38 cellular contexts compared by ENCODE assay signal in genomic region chr11:93067881-93068390, GRCh38.
"Had no signal": no experiment of that assay in that cellular context is flagged by ENCODE, and none has a peak within 500 bp of the region (broad histone marks: within the 10 kb centered on the region; RNA-seq: fewer than 3 reads in every experiment).

No MANE protein-coding gene starts in this region.

- H3K9me3 ChIP-seq: adrenal gland, ascending aorta, body of pancreas, breast epithelium had no signal

- DNase-seq: activated effector memory CD4-positive, alpha-beta T cell treated with anti-CD3 and anti-CD28 coated beads, Interleukin-2, amount 50 U/mL, for 16 hours; activated effector memory CD4-positive, alpha-beta T cell treated with Interleukin-2 at 50 U/mL for 16 hours; activated gamma-delta T cell; activated gamma-delta T cell treated with Interleukin-2 at 50 U/mL for 16 hours; activated naive CD4-positive, alpha-beta T cell; activated naive CD4-positive, alpha-beta T cell treated with anti-CD3 and anti-CD28 coated beads for 36 hours; activated naive CD4-positive, alpha-beta T cell treated with anti-CD3 and anti-CD28 coated beads, Interleukin-2, amount 10 ng/mL, durations not matched to agents 7 days and 5 days; activated naive CD4-positive, alpha-beta T cell treated with anti-CD3 and anti-CD28 coated beads, Interleukin-2, amount 50 U/mL, for 16 hours; activated naive CD4-positive, alpha-beta T cell treated with Interleukin-2 at 50 U/mL for 16 hours; activated naive CD8-positive, alpha-beta T cell treated with anti-CD3 and anti-CD28 coated beads for 36 hours; activated naive CD8-positive, alpha-beta T cell treated with anti-CD3 and anti-CD28 coated beads, Interleukin-2, amount 10 ng/mL, durations not matched to agents 7 days and 5 days; activated naive CD8-positive, alpha-beta T cell treated with anti-CD3 and anti-CD28 coated beads, Interleukin-2, amount 50 U/mL, for 24 hours; activated T-cell treated with anti-CD3 and anti-CD28 coated beads, Interleukin-2, amount 50 U/mL, for 24 hours; activated T-cell treated with anti-CD3 and anti-CD28 coated beads, Interleukin-2, amount 50 U/mL, for 4 hours; activated T-cell treated with anti-CD3 and anti-CD28 coated beads, Interleukin-2, amount 50 U/mL, for 48 hours; activated T-cell treated with anti-CD3 and anti-CD28 coated beads, Interleukin-2, amount 50 U/mL, for 72 hours; adrenal gland; amniotic stem cell; amygdala; anterior cingulate cortex; aorta; body of pancreas; brain microvascular endothelial cell; caudate nucleus; central memory CD4-positive, alpha-beta T cell; cerebellar nuclear complex had no signal

- FAIRE-seq: bronchial epithelial cell had no signal

- ATAC-seq: activated naive CD4-positive, alpha-beta T cell treated with anti-CD3 and anti-CD28 coated beads, Interleukin-2, amount 50 U/mL, for 72 hours; activated naive CD8-positive, alpha-beta T cell treated with anti-CD3 and anti-CD28 coated beads, Interleukin-2, amount 50 U/mL, for 24 hours; activated T-cell treated with anti-CD3 and anti-CD28 coated beads, Interleukin-2, amount 50 U/mL, for 4 hours; activated T-cell treated with anti-CD3 and anti-CD28 coated beads, Interleukin-2, amount 50 U/mL, for 72 hours; activated T-helper 17 cell treated with anti-CD3 and anti-CD28 coated beads, Interleukin-2, amount 50 U/mL, for 72 hours; body of pancreas had no signal

- H3K27ac ChIP-seq: adrenal gland, ascending aorta, body of pancreas, brain microvascular endothelial cell, breast epithelium, cardiac muscle cell had no signal

- H3K27me3 ChIP-seq: adrenal gland, ascending aorta, body of pancreas, brain microvascular endothelial cell, breast epithelium, cardiac muscle cell had no signal

- H3K4me1 Mint-ChIP-seq: activated naive CD4-positive, alpha-beta T cell treated with anti-CD3 and anti-CD28 coated beads, Interleukin-2, amount 10 ng/mL, durations not matched to agents 7 days and 5 days; activated naive CD4-positive, alpha-beta T cell treated with anti-CD3 and anti-CD28 coated beads, Interleukin-2, amount 50 U/mL, for 24 hours; activated naive CD8-positive, alpha-beta T cell treated with anti-CD3 and anti-CD28 coated beads for 36 hours; activated naive CD8-positive, alpha-beta T cell treated with anti-CD3 and anti-CD28 coated beads, Interleukin-2, amount 10 ng/mL, durations not matched to agents 7 days and 5 days; activated naive CD8-positive, alpha-beta T cell treated with anti-CD3 and anti-CD28 coated beads, Interleukin-2, amount 50 U/mL, for 24 hours; activated T-helper 17 cell treated with anti-CD3 and anti-CD28 coated beads, Interleukin-2, amount 50 U/mL, for 72 hours; central memory CD8-positive, alpha-beta T cell had no signal

- H3K27ac Mint-ChIP-seq: activated naive CD4-positive, alpha-beta T cell treated with anti-CD3 and anti-CD28 coated beads for 36 hours; activated naive CD4-positive, alpha-beta T cell treated with anti-CD3 and anti-CD28 coated beads, Interleukin-2, amount 10 ng/mL, durations not matched to agents 7 days and 5 days; activated naive CD4-positive, alpha-beta T cell treated with anti-CD3 and anti-CD28 coated beads, Interleukin-2, amount 50 U/mL, for 24 hours; activated naive CD4-positive, alpha-beta T cell treated with anti-CD3 and anti-CD28 coated beads, Interleukin-2, amount 50 U/mL, for 72 hours; activated naive CD8-positive, alpha-beta T cell; activated naive CD8-positive, alpha-beta T cell treated with anti-CD3 and anti-CD28 coated beads for 36 hours; activated naive CD8-positive, alpha-beta T cell treated with anti-CD3 and anti-CD28 coated beads, Interleukin-2, amount 10 ng/mL, durations not matched to agents 7 days and 5 days; activated naive CD8-positive, alpha-beta T cell treated with anti-CD3 and anti-CD28 coated beads, Interleukin-2, amount 50 U/mL, for 24 hours; activated T-cell treated with anti-CD3 and anti-CD28 coated beads, Interleukin-2, amount 50 U/mL, for 24 hours; activated T-cell treated with anti-CD3 and anti-CD28 coated beads, Interleukin-2, amount 50 U/mL, for 72 hours; activated T-helper 1 cell treated with anti-CD3 and anti-CD28 coated beads, Interleukin-12 subunit alpha, Interleukin-12 subunit beta, Interleukin-2, Interleukin-4 antibody, amounts not matched to agents 30 ng/mL and 10 ng/mL and 1 ng/mL, durations not matched to agents 14 hours and 24 hours and 36 hours; activated T-helper 17 cell treated with anti-CD3 and anti-CD28 coated beads, Interleukin-2, amount 50 U/mL, for 72 hours; activated T-helper 2 cell treated with anti-CD3 and anti-CD28 coated beads, Interferon-gamma antibody, Interleukin-2, Interleukin-4, amounts not matched to agents 10 μg/mL and 5 μg/mL and 100 μg/mL, durations not matched to agents 14 hours and 24 hours and 36 hours; brain had no signal

- H3K4me1 ChIP-seq: adrenal gland, ascending aorta, body of pancreas, breast epithelium had no signal

- H3K9me3 Mint-ChIP-seq: activated naive CD4-positive, alpha-beta T cell treated with anti-CD3 and anti-CD28 coated beads for 36 hours; activated naive CD4-positive, alpha-beta T cell treated with anti-CD3 and anti-CD28 coated beads, Interleukin-2, amount 10 ng/mL, durations not matched to agents 7 days and 5 days; activated naive CD4-positive, alpha-beta T cell treated with anti-CD3 and anti-CD28 coated beads, Interleukin-2, amount 50 U/mL, for 24 hours; activated naive CD4-positive, alpha-beta T cell treated with anti-CD3 and anti-CD28 coated beads, Interleukin-2, amount 50 U/mL, for 72 hours; activated naive CD8-positive, alpha-beta T cell treated with anti-CD3 and anti-CD28 coated beads for 36 hours; activated naive CD8-positive, alpha-beta T cell treated with anti-CD3 and anti-CD28 coated beads, Interleukin-2, amount 10 ng/mL, durations not matched to agents 7 days and 5 days; activated naive CD8-positive, alpha-beta T cell treated with anti-CD3 and anti-CD28 coated beads, Interleukin-2, amount 50 U/mL, for 24 hours; activated T-cell treated with anti-CD3 and anti-CD28 coated beads, Interleukin-2, amount 50 U/mL, for 24 hours; activated T-cell treated with anti-CD3 and anti-CD28 coated beads, Interleukin-2, amount 50 U/mL, for 4 hours; activated T-cell treated with anti-CD3 and anti-CD28 coated beads, Interleukin-2, amount 50 U/mL, for 72 hours; activated T-helper 1 cell treated with anti-CD3 and anti-CD28 coated beads, Interleukin-12 subunit alpha, Interleukin-12 subunit beta, Interleukin-2, Interleukin-4 antibody, amounts not matched to agents 30 ng/mL and 10 ng/mL and 1 ng/mL, durations not matched to agents 14 hours and 24 hours and 36 hours; activated T-helper 17 cell treated with anti-CD3 and anti-CD28 coated beads, Interleukin-2, amount 50 U/mL, for 72 hours; activated T-helper 2 cell treated with anti-CD3 and anti-CD28 coated beads, Interferon-gamma antibody, Interleukin-2, Interleukin-4, amounts not matched to agents 10 μg/mL and 5 μg/mL and 100 μg/mL, durations not matched to agents 14 hours and 24 hours and 36 hours; brain; central memory CD8-positive, alpha-beta T cell had no signal

- H3K36me3 ChIP-seq: adrenal gland, ascending aorta, brain microvascular endothelial cell, breast epithelium, cardiac muscle cell had no signal

- H3K36me3 Mint-ChIP-seq: activated naive CD4-positive, alpha-beta T cell treated with anti-CD3 and anti-CD28 coated beads, Interleukin-2, amount 10 ng/mL, durations not matched to agents 7 days and 5 days; activated naive CD4-positive, alpha-beta T cell treated with anti-CD3 and anti-CD28 coated beads, Interleukin-2, amount 50 U/mL, for 24 hours; activated naive CD4-positive, alpha-beta T cell treated with anti-CD3 and anti-CD28 coated beads, Interleukin-2, amount 50 U/mL, for 72 hours; activated naive CD8-positive, alpha-beta T cell; activated naive CD8-positive, alpha-beta T cell treated with anti-CD3 and anti-CD28 coated beads for 36 hours; activated naive CD8-positive, alpha-beta T cell treated with anti-CD3 and anti-CD28 coated beads, Interleukin-2, amount 10 ng/mL, durations not matched to agents 7 days and 5 days; brain had no signal

- H3K4me3 ChIP-seq: adrenal gland, ascending aorta, body of pancreas, breast epithelium, cardiac muscle cell had no signal

- H3K4me3 Mint-ChIP-seq: activated naive CD4-positive, alpha-beta T cell treated with anti-CD3 and anti-CD28 coated beads for 36 hours; activated naive CD4-positive, alpha-beta T cell treated with anti-CD3 and anti-CD28 coated beads, Interleukin-2, amount 10 ng/mL, durations not matched to agents 7 days and 5 days; activated naive CD4-positive, alpha-beta T cell treated with anti-CD3 and anti-CD28 coated beads, Interleukin-2, amount 50 U/mL, for 24 hours; activated naive CD8-positive, alpha-beta T cell; activated naive CD8-positive, alpha-beta T cell treated with anti-CD3 and anti-CD28 coated beads for 36 hours; activated naive CD8-positive, alpha-beta T cell treated with anti-CD3 and anti-CD28 coated beads, Interleukin-2, amount 10 ng/mL, durations not matched to agents 7 days and 5 days; activated naive CD8-positive, alpha-beta T cell treated with anti-CD3 and anti-CD28 coated beads, Interleukin-2, amount 50 U/mL, for 24 hours; activated T-cell treated with anti-CD3 and anti-CD28 coated beads, Interleukin-2, amount 50 U/mL, for 24 hours; activated T-cell treated with anti-CD3 and anti-CD28 coated beads, Interleukin-2, amount 50 U/mL, for 4 hours; activated T-cell treated with anti-CD3 and anti-CD28 coated beads, Interleukin-2, amount 50 U/mL, for 72 hours; activated T-helper 1 cell treated with anti-CD3 and anti-CD28 coated beads, Interleukin-12 subunit alpha, Interleukin-12 subunit beta, Interleukin-2, Interleukin-4 antibody, amounts not matched to agents 30 ng/mL and 10 ng/mL and 1 ng/mL, durations not matched to agents 14 hours and 24 hours and 36 hours; activated T-helper 17 cell treated with anti-CD3 and anti-CD28 coated beads, Interleukin-2, amount 50 U/mL, for 72 hours; brain; central memory CD8-positive, alpha-beta T cell had no signal
